In genomic region chr19:33227242-33227650, GRCh38 we compare ENCODE assay signal across 1 cellular context.
A peak's percentile ranks its signal among the peaks of the same experiment; 100 is the strongest.
TF ChIP-seq lines count a peak whose summit lies in the region.

No MANE protein-coding gene starts in this region.

TF ChIP-seq in HepG2, 621 proteins besides CTCF, POLR2A, EP300 and RAD21 (continued from another document):
- TF ChIP-seq GMEB1 (CRISPR knock-in tag; IDR thresholded peaks at IDR 0.05; ENCODE audit: borderline replicate concordance): no peak
- TF ChIP-seq CAMTA2 (CRISPR knock-in tag; IDR thresholded peaks at IDR 0.05; ENCODE audit: borderline replicate concordance): no peak
- no peak for TF ChIP-seq TAF15 (IDR thresholded peaks at IDR 0.05; ENCODE audit: low read depth, low read length, poor library complexity, severe bottlenecking)
- TF ChIP-seq ZNF430 (CRISPR knock-in tag; IDR thresholded peaks at IDR 0.05): no peak
- TF ChIP-seq U2AF2 (IDR thresholded peaks at IDR 0.05; ENCODE audit: low read depth, low read length): no peak
- no peak for TF ChIP-seq ZNF326 (CRISPR knock-in tag; IDR thresholded peaks at IDR 0.05; ENCODE audit: borderline replicate concordance)
- TF ChIP-seq FOXO4 (CRISPR knock-in tag; conservative IDR thresholded peaks at IDR 0.05): no peak
- TF ChIP-seq PREB (CRISPR knock-in tag; IDR thresholded peaks at IDR 0.05): no peak
- no peak for TF ChIP-seq GMEB2 (CRISPR knock-in tag; IDR thresholded peaks at IDR 0.05; ENCODE audit: low read depth)
- TF ChIP-seq ZNF766 (CRISPR knock-in tag; IDR thresholded peaks at IDR 0.05; ENCODE audit: borderline replicate concordance): no peak
- no peak for TF ChIP-seq ZNF720 (CRISPR knock-in tag; IDR thresholded peaks at IDR 0.05)
- no peak for TF ChIP-seq FOXO1 (CRISPR knock-in tag; IDR thresholded peaks at IDR 0.05)
- TF ChIP-seq ZNF441 (CRISPR knock-in tag; IDR thresholded peaks at IDR 0.05; ENCODE audit: borderline replicate concordance): 0 out of 2 replicates have a peak, but pooled peaks have one; percentile 37
- TF ChIP-seq MBNL3 (CRISPR knock-in tag; conservative IDR thresholded peaks at IDR 0.05): no peak
- no peak for TF ChIP-seq SOX6 (IDR thresholded peaks at IDR 0.05)
- 0 out of 2 replicates have a peak, but pooled peaks have one; percentile 15 for TF ChIP-seq SOX6 (CRISPR knock-in tag; IDR thresholded peaks at IDR 0.05)
- TF ChIP-seq ATM (IDR thresholded peaks at IDR 0.05; ENCODE audit: borderline replicate concordance): no peak
- TF ChIP-seq SAFB2 (CRISPR knock-in tag; IDR thresholded peaks at IDR 0.05; ENCODE audit: borderline replicate concordance, low read depth): no peak
- TF ChIP-seq CBX1 (IDR thresholded peaks at IDR 0.05; ENCODE audit: low read depth): no peak
- no peak for TF ChIP-seq FOSL2 (CRISPR knock-in tag; IDR thresholded peaks at IDR 0.05)
- no peak for TF ChIP-seq NCOA5 (CRISPR knock-in tag; IDR thresholded peaks at IDR 0.05)
- 0 out of 2 replicates have a peak, but pooled peaks have one; percentile 34 for TF ChIP-seq GATAD2A (CRISPR knock-in tag; IDR thresholded peaks at IDR 0.05)
- TF ChIP-seq ZNF878 (CRISPR knock-in tag; IDR thresholded peaks at IDR 0.05): no peak
- TF ChIP-seq ZNF124 (CRISPR knock-in tag; IDR thresholded peaks at IDR 0.05): no peak
- TF ChIP-seq ZNF17 (CRISPR knock-in tag; IDR thresholded peaks at IDR 0.05): no peak
- TF ChIP-seq TEAD3 (CRISPR knock-in tag; optimal IDR thresholded peaks at IDR 0.05; ENCODE audit: borderline replicate concordance): peak; percentile 90
- TF ChIP-seq NFE2 (CRISPR knock-in tag; IDR thresholded peaks at IDR 0.05): no peak
- no peak for TF ChIP-seq KAT8 (CRISPR knock-in tag; IDR thresholded peaks at IDR 0.05)
- TF ChIP-seq RFX5 (IDR thresholded peaks at IDR 0.05; ENCODE audit: low read depth, low read length): no peak
- TF ChIP-seq ZBTB7B (CRISPR knock-in tag; IDR thresholded peaks at IDR 0.05): peak; percentile 34; the same call in 1 of the 2 replicates
